Comparison of ENCODE assay signal across 21 cellular contexts in the genomic region with DNA sequence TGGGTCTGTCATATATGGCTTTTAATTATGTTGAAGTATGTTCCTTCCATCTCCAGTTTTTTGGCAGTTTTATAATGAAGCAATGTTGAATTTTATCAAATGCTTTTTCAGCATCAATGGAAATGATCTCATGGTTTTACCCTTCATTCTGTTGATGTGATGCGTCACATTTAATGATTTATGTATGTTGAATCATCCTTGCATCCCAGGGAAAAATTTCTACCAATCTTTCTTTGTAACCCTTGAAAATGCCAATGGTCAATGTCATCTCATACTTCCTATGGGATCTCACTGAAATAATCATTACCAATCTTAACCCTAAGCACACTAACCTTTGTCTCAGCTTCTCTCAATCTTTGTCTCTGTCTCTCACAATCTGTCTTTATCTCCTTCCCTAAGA.
DNase-seq lines count a peak whose midpoint lies in the region; ATAC-seq, FAIRE-seq and TF ChIP-seq lines count a peak whose summit lies in the region.
"Had no signal": no experiment of that assay in that cellular context is flagged by ENCODE, and none has a peak within 500 bp of the region (broad histone marks: within the 10 kb centered on the region; RNA-seq: fewer than 3 reads in every experiment).

No MANE protein-coding gene starts in this region.

- H3K4me3 ChIP-seq in breast epithelium (no peak overlapping the region), fibroblast of lung (replicated peaks in 1 of 4; ENCODE audit: control extremely low read depth in 1 of 4, insufficient read depth in 1 of 4, low read depth in 3 of 4, low read length in 4 of 4) (no peak overlapping the region)
- H3K4me3 ChIP-seq: adrenal gland, upper lobe of left lung had no signal

- H3K36me3 ChIP-seq in breast epithelium, result no peaks in the 10 kb centered on the region
- no peaks in the 10 kb centered on the region for H3K36me3 ChIP-seq in fibroblast of lung (ENCODE audit: control insufficient read depth, insufficient read depth, low read length)
- H3K36me3 ChIP-seq: adrenal gland, upper lobe of left lung, WERI-Rb-1 had no signal

- H3K4me2 ChIP-seq in fibroblast of lung (ENCODE audit: extremely low read depth, insufficient read depth, low read length), result no peak overlapping the region

- no peaks in the 10 kb centered on the region for H4K20me1 ChIP-seq in fibroblast of lung (ENCODE audit: control insufficient read depth, extremely low read depth, insufficient read depth, low read length)

- no peaks in the 10 kb centered on the region for H3K4me1 ChIP-seq in breast epithelium
- no peaks in the 10 kb centered on the region for H3K4me1 ChIP-seq in fibroblast of lung (ENCODE audit: control insufficient read depth, extremely low read depth, insufficient read depth, low read length)
- H3K4me1 ChIP-seq: adrenal gland, upper lobe of left lung had no signal

- TF ChIP-seq CTCF in MCF 10A (IDR thresholded peaks at IDR 0.05; ENCODE audit: unreplicated experiment) (no peak), breast epithelium (IDR thresholded peaks at IDR 0.05) (no peak), fibroblast of lung (conservative IDR thresholded peaks at IDR 0.05 in 1 of 2, IDR thresholded peaks at IDR 0.05 in 1 of 2; ENCODE audit: low read depth in 1 of 2, low read length in 2 of 2) (no peak)

- no peaks in the 10 kb centered on the region for H3K27me3 ChIP-seq in breast epithelium
- H3K27me3 ChIP-seq in fibroblast of lung (ENCODE audit: control insufficient read depth, insufficient read depth, low read length), result no peaks in the 10 kb centered on the region
- H3K27me3 ChIP-seq: adrenal gland, upper lobe of left lung had no signal

- intact Hi-C loops in MCF 10A (cut with micrococcal nuclease), result no loop called here
- intact Hi-C loops in breast epithelium (cut with DNase I; ENCODE audit: low total_unique reads), result loop anchor here (5.0 kb wide), 1 partner anchor 83 kb away; no protein-coding TSS in a partner anchor

- H3K9ac ChIP-seq in fibroblast of lung (ENCODE audit: insufficient read depth, low read length), result no peak overlapping the region

- H2AFZ ChIP-seq in fibroblast of lung (ENCODE audit: low read length), result no peak overlapping the region

- peak; percentile 98 for FAIRE-seq in RCC 7860 (lab: Jason Lieb, UNC)
- FAIRE-seq: endothelial cell of umbilical vein had no signal

- no peak overlapping the region for H3K4me3 Mint-ChIP-seq in MCF 10A (ENCODE audit: unreplicated experiment)
- H3K4me3 Mint-ChIP-seq: activated T-helper 1 cell treated with anti-CD3 and anti-CD28 coated beads, Interleukin-12 subunit alpha, Interleukin-12 subunit beta, Interleukin-2, Interleukin-4 antibody, amounts not matched to agents 30 ng/mL and 10 ng/mL and 1 ng/mL, durations not matched to agents 14 hours and 24 hours and 36 hours; stimulated activated naive CD8-positive, alpha-beta T cell treated with anti-CD3 and anti-CD28 coated beads, Interleukin-15, Interleukin-2, amounts not matched to agents 100 ng/mL and 50 ng/mL, for 24 hours had no signal

- CTCF ChIA-PET in MCF 10A (lab: Yijun Ruan, JAX), result interaction anchor here (0.6 to 1.8 kb wide), 2 partner anchors 15 to 41 kb away, joined by 3 to 4 read pairs; no protein-coding TSS in a partner anchor

- peak overlapping the region; percentile 3 for H3K27ac Mint-ChIP-seq in MCF 10A (ENCODE audit: low read depth, unreplicated experiment)
- H3K27ac Mint-ChIP-seq: activated T-helper 1 cell treated with anti-CD3 and anti-CD28 coated beads, Interleukin-12 subunit alpha, Interleukin-12 subunit beta, Interleukin-2, Interleukin-4 antibody, amounts not matched to agents 30 ng/mL and 10 ng/mL and 1 ng/mL, durations not matched to agents 14 hours and 24 hours and 36 hours; stimulated activated naive CD8-positive, alpha-beta T cell treated with anti-CD3 and anti-CD28 coated beads, Interleukin-15, Interleukin-2, amounts not matched to agents 100 ng/mL and 50 ng/mL, for 24 hours had no signal

- POLR2A ChIA-PET in MCF 10A (lab: Yijun Ruan, JAX), result no interaction called here

- H3K27ac ChIP-seq in breast epithelium, result no peak overlapping the region
- H3K27ac ChIP-seq in fibroblast of lung (ENCODE audit: insufficient read depth, low read length), result peak overlapping the region; percentile 20
- H3K27ac ChIP-seq: 22Rv1, adrenal gland, upper lobe of left lung, WERI-Rb-1 had no signal

- peak; percentile 16 for DNase-seq in MCF 10A (ENCODE audit: unreplicated experiment)
- DNase-seq in breast epithelium (ENCODE audit: low spot score in 2 of 2), result no peak
- peak; percentile 94 for DNase-seq in RCC 7860 (ENCODE audit: low spot score)
- DNase-seq in fibroblast of lung (ENCODE audit: low read depth in 2 of 2), result peak; percentile 80 to 88
- no peak for DNase-seq in cerebellum (ENCODE audit: low spot score)
- DNase-seq in NCI-H1930 (lab: John Stamatoyannopoulos, UW), result no peak
- no peak for DNase-seq in NCI-H187 treated with DMSO at 0.1 percent for 48 hours (lab: John Stamatoyannopoulos, UW)
- DNase-seq: adrenal gland, head of caudate nucleus, KBM-7, NCI-H1092 treated with DMSO at 0.1 percent for 48 hours, retina, RPMI8226, T-helper 1 cell, upper lobe of left lung, WERI-Rb-1 had no signal

- no peaks in the 10 kb centered on the region for H3K79me2 ChIP-seq in fibroblast of lung (ENCODE audit: control insufficient read depth, insufficient read depth, low read length)

- TF ChIP-seq POLR2A in breast epithelium (IDR thresholded peaks at IDR 0.05), result no peak

- H3K9me3 Mint-ChIP-seq in MCF 10A (ENCODE audit: unreplicated experiment), result peaks cover 19% of the 10 kb centered on the region

- no peaks in the 10 kb centered on the region for H3K27me3 Mint-ChIP-seq in MCF 10A (ENCODE audit: insufficient read depth, unreplicated experiment)
- H3K27me3 Mint-ChIP-seq: stimulated activated naive CD8-positive, alpha-beta T cell treated with anti-CD3 and anti-CD28 coated beads, Interleukin-15, Interleukin-2, amounts not matched to agents 100 ng/mL and 50 ng/mL, for 24 hours had no signal

- H3K9me3 ChIP-seq in breast epithelium, result peaks cover 4 to 6% of the 10 kb centered on the region in 2 donors
- H3K9me3 ChIP-seq in fibroblast of lung (ENCODE audit: control insufficient read depth, insufficient read depth, low read depth, low read length), result no peaks in the 10 kb centered on the region
- H3K9me3 ChIP-seq: adrenal gland, upper lobe of left lung had no signal

- peaks cover 9% of the 10 kb centered on the region for H3K4me1 Mint-ChIP-seq in MCF 10A (ENCODE audit: insufficient read depth, unreplicated experiment)

- no peak for ATAC-seq in GM21447 (IDR thresholded peaks at IDR 0.05; ENCODE audit: unreplicated experiment)

- no TSS peak for BruUV-seq in MCF 10A (replicated peaks; lab: Mats Ljungman, UMichigan)

- H3K36me3 Mint-ChIP-seq in MCF 10A (ENCODE audit: insufficient read depth, unreplicated experiment), result no peaks in the 10 kb centered on the region

Comparison
In these comparisons a context has a peak if more than half of its experiments do, and no peak if none do; other contexts are left out.
1. DNase-seq: peak in MCF 10A (single experiment), RCC 7860 (single experiment) and fibroblast of lung (2 of 2); none in breast epithelium (0 of 2), cerebellum (single experiment), NCI-H1930 (0 of 2) and NCI-H187 treated with DMSO at 0.1 percent for 48 hours (single experiment).